In genomic region chr7:5143935-5144903, GRCh38 we compare ENCODE assay signal across 8 cellular contexts. TPM values are rescaled to one million over a fixed set of nuclear protein-coding genes. Genes with fewer than 3 reads are reported as not detected.
A peak's percentile ranks its signal among the peaks of the same experiment; 100 is the strongest.
DNase-seq lines count a peak whose midpoint lies in the region; ATAC-seq, FAIRE-seq and TF ChIP-seq lines count a peak whose summit lies in the region.

No MANE protein-coding gene starts in this region.

- H3K4me3 ChIP-seq in right cardiac atrium (ENCODE audit: low read length) (no peak overlapping the region), left ventricle myocardium inferior (no peak overlapping the region)

- no peaks in the 10 kb centered on the region for H3K36me3 ChIP-seq in left ventricle myocardium inferior

- no peak for TF ChIP-seq CTCF in left ventricle myocardium inferior (IDR thresholded peaks at IDR 0.05; ENCODE audit: borderline replicate concordance)

- no peaks in the 10 kb centered on the region for H3K27me3 ChIP-seq in right cardiac atrium (ENCODE audit: control insufficient read depth, insufficient read depth)
- peaks cover 28% of the 10 kb centered on the region for H3K27me3 ChIP-seq in left ventricle myocardium inferior (ENCODE audit: low read depth)

- POLR2A ChIA-PET in activated CD8-positive, alpha-beta T cell treated with anti-CD3 and anti-CD28 coated beads, Interleukin-2, amount 10 ng/mL, durations not matched to agents 7 days and 5 days (lab: Charles Lee), result interaction anchor here (1.1 kb wide), 1 partner anchor 252 kb away, joined by 4 read pairs; no protein-coding TSS in a partner anchor

- no peak for FAIRE-seq in RCC 7860 (lab: Jason Lieb, UNC)

- CTCF ChIA-PET in activated CD8-positive, alpha-beta T cell treated with anti-CD3 and anti-CD28 coated beads, Interleukin-2, amount 10 ng/mL, durations not matched to agents 7 days and 5 days (lab: Charles Lee), result no interaction called here

- H3K27ac ChIP-seq in right cardiac atrium (ENCODE audit: low read length), result no peak overlapping the region
- no peak overlapping the region for H3K27ac ChIP-seq in left ventricle myocardium inferior (replicated peaks)

- H3K36me3 Mint-ChIP-seq in activated CD8-positive, alpha-beta T cell treated with anti-CD3 and anti-CD28 coated beads, Interleukin-2, amount 10 ng/mL, durations not matched to agents 7 days and 5 days (ENCODE audit: low read depth), result no peaks in the 10 kb centered on the region

- peak; percentile 16 to 55 (median 45) for DNase-seq in right cardiac atrium
- DNase-seq in left ventricle myocardium inferior, result no peak
- DNase-seq in activated CD8-positive, alpha-beta T cell treated with anti-CD3 and anti-CD28 coated beads, Interleukin-2, amount 10 ng/mL, durations not matched to agents 7 days and 5 days, result peak; percentile 70
- DNase-seq in stimulated activated CD8-positive, alpha-beta memory T cell treated with anti-CD3 and anti-CD28 coated beads, Interleukin-12 subunit alpha, Interleukin-12 subunit beta, amount 100 ng/mL, for 1 hour (ENCODE audit: low read depth), result peak; percentile 17
- no peak for DNase-seq in COLO668 (lab: John Stamatoyannopoulos, UW; ENCODE audit: unreplicated experiment)
- no peak for DNase-seq in RCC 7860 (ENCODE audit: low spot score)

- H3K9me3 ChIP-seq in right cardiac atrium (ENCODE audit: control insufficient read depth, low read length), result no peaks in the 10 kb centered on the region
- no peaks in the 10 kb centered on the region for H3K9me3 ChIP-seq in left ventricle myocardium inferior (replicated peaks)

- peak overlapping the region; percentile 32 for H3K4me3 Mint-ChIP-seq in activated CD8-positive, alpha-beta T cell treated with anti-CD3 and anti-CD28 coated beads, Interleukin-2, amount 10 ng/mL, durations not matched to agents 7 days and 5 days

- intact Hi-C loops in right cardiac atrium (cut with DNase I), result no loop called here
- intact Hi-C loops in left ventricle myocardium inferior (cut with micrococcal nuclease), result no loop called here

- H3K4me1 Mint-ChIP-seq in activated CD8-positive, alpha-beta T cell treated with anti-CD3 and anti-CD28 coated beads, Interleukin-2, amount 10 ng/mL, durations not matched to agents 7 days and 5 days (ENCODE audit: low read depth), result peaks cover 15% of the 10 kb centered on the region

- no peaks in the 10 kb centered on the region for H3K9me3 Mint-ChIP-seq in activated CD8-positive, alpha-beta T cell treated with anti-CD3 and anti-CD28 coated beads, Interleukin-2, amount 10 ng/mL, durations not matched to agents 7 days and 5 days (ENCODE audit: insufficient read depth)

- 35% methylated on average over 41 of the region's 41 CpGs for WGBS in right cardiac atrium

- H3K4me1 ChIP-seq in right cardiac atrium (ENCODE audit: control insufficient read depth, insufficient read depth, low read length) (no peaks in the 10 kb centered on the region), left ventricle myocardium inferior (no peaks in the 10 kb centered on the region)

- no peaks in the 10 kb centered on the region for H3K27me3 Mint-ChIP-seq in activated CD8-positive, alpha-beta T cell treated with anti-CD3 and anti-CD28 coated beads, Interleukin-2, amount 10 ng/mL, durations not matched to agents 7 days and 5 days (ENCODE audit: low read depth)

- no peak overlapping the region for H3K27ac Mint-ChIP-seq in activated CD8-positive, alpha-beta T cell treated with anti-CD3 and anti-CD28 coated beads, Interleukin-2, amount 10 ng/mL, durations not matched to agents 7 days and 5 days

- ATAC-seq in right cardiac atrium, result peak; percentile 40 to 51
- ATAC-seq in activated CD8-positive, alpha-beta T cell treated with anti-CD3 and anti-CD28 coated beads, Interleukin-2, amount 10 ng/mL, durations not matched to agents 7 days and 5 days, result peak; percentile 77
- peak; percentile 57 for ATAC-seq in esophagus mucosa
- ATAC-seq in GM21528 (IDR thresholded peaks at IDR 0.05; ENCODE audit: low FRiP score, unreplicated experiment), result no peak

RNA-seq across cellular contexts. Expression of gene WIPI2, which starts 45.8 kb away (rescaled TPM):
- 10 to 100 TPM; 50.3 to 61.3 (median 56.2) TPM for total RNA-seq in right cardiac atrium
- polyA plus RNA-seq in right cardiac atrium, result 38.0 TPM
- 46.2 TPM for total RNA-seq in left ventricle myocardium inferior
- total RNA-seq in activated CD8-positive, alpha-beta T cell treated with anti-CD3 and anti-CD28 coated beads, Interleukin-2, amount 10 ng/mL, durations not matched to agents 7 days and 5 days, result 10 to 100 TPM; 43.2 to 49.9 TPM
- 30.6 TPM for total RNA-seq in esophagus mucosa

Comparison
In these comparisons a context has a peak if more than half of its experiments do, and no peak if none do; other contexts are left out.
1. DNase-seq: peak in right cardiac atrium (3 of 3), activated CD8-positive, alpha-beta T cell treated with anti-CD3 and anti-CD28 coated beads, Interleukin-2, amount 10 ng/mL, durations not matched to agents 7 days and 5 days (single experiment) and stimulated activated CD8-positive, alpha-beta memory T cell treated with anti-CD3 and anti-CD28 coated beads, Interleukin-12 subunit alpha, Interleukin-12 subunit beta, amount 100 ng/mL, for 1 hour (single experiment); none in left ventricle myocardium inferior (single experiment), COLO668 (single experiment) and RCC 7860 (single experiment).